ENCODE assay signal across 15 cellular contexts in the genomic region with DNA sequence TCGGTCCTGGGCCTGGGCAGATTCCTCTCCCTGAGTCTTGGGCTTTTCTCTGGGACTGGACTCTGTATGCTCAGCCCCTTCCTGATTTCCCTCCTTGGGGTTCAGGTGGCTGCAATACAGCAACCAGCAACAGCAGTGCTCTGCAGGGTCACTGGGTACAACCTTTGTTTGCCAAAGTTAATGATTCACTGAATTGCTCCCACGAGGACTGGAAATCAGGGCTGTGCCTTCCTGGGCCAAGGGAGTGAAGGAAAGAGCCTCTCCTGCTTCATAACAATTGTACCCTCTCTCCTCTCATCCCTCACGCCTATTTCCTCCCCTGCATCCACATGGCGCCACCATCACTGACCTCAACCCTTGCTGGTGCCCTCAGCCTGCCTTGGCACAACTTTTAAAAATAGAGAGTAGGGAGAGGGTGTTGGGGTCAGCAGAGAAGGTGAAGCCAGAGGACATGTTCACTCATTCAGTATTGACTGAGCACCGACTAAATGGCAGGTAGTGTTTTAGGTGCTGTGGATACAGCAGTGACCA. TPM values are rescaled to one million over a fixed set of nuclear protein-coding genes. Genes with fewer than 3 reads are reported as not detected.
DNase-seq lines count a peak whose midpoint lies in the region; ATAC-seq and TF ChIP-seq lines count a peak whose summit lies in the region.
"Had no signal": no experiment of that assay in that cellular context is flagged by ENCODE, and none has a peak within 500 bp of the region (broad histone marks: within the 10 kb centered on the region; RNA-seq: fewer than 3 reads in every experiment).

No MANE protein-coding gene starts in this region.

- H3K4me3 ChIP-seq in body of pancreas: no peak overlapping the region
- H3K4me3 ChIP-seq: vagina had no signal

- peak; percentile 92 for ATAC-seq in body of pancreas
- peak; percentile 89 for ATAC-seq in left lobe of liver
- ATAC-seq in GM19452 (IDR thresholded peaks at IDR 0.05; ENCODE audit: unreplicated experiment): no peak

- no peaks in the 10 kb centered on the region for H3K36me3 ChIP-seq in body of pancreas (replicated peaks in 1 of 2; ENCODE audit: insufficient read depth in 1 of 2, low read depth in 2 of 2)
- H3K36me3 ChIP-seq: vagina had no signal

- intact Hi-C loops in body of pancreas (cut with DNase I): no loop called here

- no peaks in the 10 kb centered on the region for H3K27me3 ChIP-seq in body of pancreas
- H3K27me3 ChIP-seq: vagina had no signal

- peak overlapping the region; percentile 50 to 64 (median 60) for H3K27ac ChIP-seq in body of pancreas
- H3K27ac ChIP-seq: vagina had no signal

- 13 to 21% methylated on average over 5 of the region's 5 CpGs for WGBS in body of pancreas, 2 donors

- DNase-seq in HPDE6-E6E7 (ENCODE audit: extremely low spot score): peak; percentile 23
- peak; percentile 62 to 80 (median 72) for DNase-seq in body of pancreas
- peak; percentile 80 for DNase-seq in left lobe of liver (ENCODE audit: low spot score)
- DNase-seq in stromal cell of bone marrow (ENCODE audit: low read depth): peak; percentile 16
- no peak for DNase-seq in dermis blood vessel endothelial cell
- no peak for DNase-seq in iPS-NIHi11 (ENCODE audit: low spot score)
- DNase-seq: activated CD4-positive, alpha-beta T cell treated with anti-CD3 and anti-CD28 coated beads, Interleukin-2, amount 50 U/mL, for 4 hours; CD8-positive, alpha-beta memory T cell; Karpas-422; NCI-H2081; stimulated activated CD4-positive, alpha-beta T cell treated with anti-CD3 and anti-CD28 coated beads, Interleukin-4, amount 100 ng/mL, for 24 hours; T1000 had no signal

- no peaks in the 10 kb centered on the region for H3K9me3 ChIP-seq in body of pancreas
- H3K9me3 ChIP-seq: vagina had no signal

- TF ChIP-seq POLR2A in body of pancreas (IDR thresholded peaks at IDR 0.05): no peak

- TF ChIP-seq CTCF in body of pancreas (IDR thresholded peaks at IDR 0.05): no peak

- H3K4me1 ChIP-seq in body of pancreas: peaks cover 34% of the 10 kb centered on the region
- H3K4me1 ChIP-seq: vagina had no signal

RNA-seq across cellular contexts. Expression of gene GOLT1A, which starts 52.8 kb away (rescaled TPM):
- total RNA-seq in body of pancreas (1 to 10 TPM in 1 of 2 donors, not detected in 1; 6.5 TPM), left lobe of liver (63.9 TPM), dermis blood vessel endothelial cell (not detected in 2 replicates)
- total RNA-seq: CD8-positive, alpha-beta memory T cell; H4; vagina had no signal

Comparison
In these comparisons a context has a peak if more than half of its experiments do, and no peak if none do; other contexts are left out.
1. DNase-seq: peak in HPDE6-E6E7 (single experiment), body of pancreas (4 of 4), left lobe of liver (single experiment) and stromal cell of bone marrow (single experiment); none in dermis blood vessel endothelial cell (single experiment) and iPS-NIHi11 (single experiment).